ENCODE assay signal across 26 cellular contexts in the genomic region with DNA sequence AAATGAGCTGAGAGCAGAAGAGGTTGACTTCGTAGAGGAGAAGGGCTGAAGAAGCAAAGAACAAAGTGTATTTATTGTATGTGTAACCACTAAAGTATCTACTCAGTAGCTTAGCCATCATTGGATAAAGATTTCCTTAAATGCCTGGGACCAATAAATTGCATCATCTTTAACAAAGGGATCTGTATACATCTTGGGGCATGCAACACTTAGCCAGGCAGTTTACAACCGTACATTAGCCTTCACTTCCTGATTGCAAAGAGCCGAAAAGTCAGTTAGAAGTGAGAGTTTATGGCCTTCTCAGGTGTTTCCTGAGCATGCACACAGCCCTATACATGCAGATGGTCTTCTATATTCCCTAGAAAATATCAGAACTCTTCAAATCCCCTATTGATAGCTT.
A peak's percentile ranks its signal among the peaks of the same experiment; 100 is the strongest.
DNase-seq lines count a peak whose midpoint lies in the region; ATAC-seq and TF ChIP-seq lines count a peak whose summit lies in the region.
"Had no signal": no experiment of that assay in that cellular context is flagged by ENCODE, and none has a peak within 500 bp of the region (broad histone marks: within the 10 kb centered on the region; RNA-seq: fewer than 3 reads in every experiment).

No MANE protein-coding gene starts in this region.

- H3K36me3 Mint-ChIP-seq in Caco-2 (ENCODE audit: insufficient read depth, unreplicated experiment) (no peaks in the 10 kb centered on the region), memory B cell (peaks cover 17% of the 10 kb centered on the region)
- peaks cover 6% of the 10 kb centered on the region for H3K36me3 Mint-ChIP-seq in activated naive CD4-positive, alpha-beta T cell treated with anti-CD3 and anti-CD28 coated beads, Interleukin-2, amount 10 ng/mL, durations not matched to agents 7 days and 5 days

- H2AFZ ChIP-seq in IMR-90 (replicated peaks; ENCODE audit: low read length, poor library complexity) = no peak overlapping the region

- no peak overlapping the region for H2BK15ac ChIP-seq in IMR-90 (ENCODE audit: low read depth, low read length)

- no peak overlapping the region for H3K18ac ChIP-seq in IMR-90 (ENCODE audit: low read depth, low read length)

- no peak overlapping the region for H4K91ac ChIP-seq in IMR-90 (ENCODE audit: insufficient read depth, low read depth, low read length)

- H3K27ac Mint-ChIP-seq in Caco-2 (ENCODE audit: unreplicated experiment) = peak overlapping the region; percentile 77
- H3K27ac Mint-ChIP-seq in memory B cell = peak overlapping the region; percentile 63
- H3K27ac Mint-ChIP-seq in activated naive CD4-positive, alpha-beta T cell treated with anti-CD3 and anti-CD28 coated beads, Interleukin-2, amount 10 ng/mL, durations not matched to agents 7 days and 5 days = no peak overlapping the region

- TF ChIP-seq POLR2A in IMR-90 (IDR thresholded peaks at IDR 0.05; ENCODE audit: low read depth, low read length) = no peak

- no peak overlapping the region for H3K23ac ChIP-seq in IMR-90 (ENCODE audit: low read depth, low read length)

- H3K56ac ChIP-seq in IMR-90 (ENCODE audit: extremely low read depth, insufficient read depth, low read length) = no peak overlapping the region; the same call in 1 of the 2 replicates

- H3K4me1 ChIP-seq in Caco-2 = no peaks in the 10 kb centered on the region
- peaks cover 2% of the 10 kb centered on the region; the same call in 1 of the 2 replicates for H3K4me1 ChIP-seq in IMR-90 (ENCODE audit: control insufficient read depth, insufficient read depth, low read length)
- H3K4me1 ChIP-seq in colonic mucosa = no peaks in the 10 kb centered on the region
- H3K4me1 ChIP-seq in ascending aorta = no peaks in the 10 kb centered on the region
- H3K4me1 ChIP-seq: esophagus muscularis mucosa, left ventricle myocardium inferior, SJSA1, tibial artery had no signal

- H3K27ac ChIP-seq in IMR-90 (ENCODE audit: insufficient read depth, low read length) (no peak overlapping the region), colonic mucosa (no peak overlapping the region), ascending aorta (no peak overlapping the region)
- H3K27ac ChIP-seq: C4-2B, cardiac muscle cell, esophagus muscularis mucosa, left ventricle myocardium inferior, SJSA1, skin epidermis, tibial artery had no signal

- H3K27me3 ChIP-seq in Caco-2 (replicated peaks; ENCODE audit: control insufficient read depth, insufficient read depth, low read length) (no peaks in the 10 kb centered on the region), IMR-90 (ENCODE audit: control insufficient read depth, insufficient read depth, low read length) (no peaks in the 10 kb centered on the region), colonic mucosa (no peaks in the 10 kb centered on the region), ascending aorta (no peaks in the 10 kb centered on the region)
- H3K27me3 ChIP-seq: cardiac muscle cell, esophagus muscularis mucosa, SJSA1, tibial artery had no signal

- no peak for TF ChIP-seq RAD21 in IMR-90 (IDR thresholded peaks at IDR 0.05; ENCODE audit: low read length)

- no peak overlapping the region for H3K9ac ChIP-seq in IMR-90 (ENCODE audit: low read depth, low read length)
- H3K9ac ChIP-seq in colonic mucosa (ENCODE audit: low read depth in 2 of 2, low read length in 2 of 2) = no peak overlapping the region

- H2BK120ac ChIP-seq in IMR-90 (ENCODE audit: low read depth, low read length) = no peak overlapping the region

- H2AK9ac ChIP-seq in IMR-90 (replicated peaks; ENCODE audit: low read depth, low read length, poor library complexity) = no peak overlapping the region

- no peak overlapping the region for H2BK5ac ChIP-seq in IMR-90 (ENCODE audit: low read depth, low read length, poor library complexity, severe bottlenecking)

- H3K4me1 Mint-ChIP-seq in Caco-2 (ENCODE audit: low read depth, unreplicated experiment) (peaks cover 8% of the 10 kb centered on the region), memory B cell (peaks cover 36% of the 10 kb centered on the region)
- peaks cover 13% of the 10 kb centered on the region for H3K4me1 Mint-ChIP-seq in activated naive CD4-positive, alpha-beta T cell treated with anti-CD3 and anti-CD28 coated beads, Interleukin-2, amount 10 ng/mL, durations not matched to agents 7 days and 5 days

- H2BK20ac ChIP-seq in IMR-90 (ENCODE audit: low read depth, low read length) = no peak overlapping the region

- WGBS in IMR-90 (ENCODE audit: extremely low coverage in 2 of 2, insufficient read length in 1 of 2), 2 experiments = no CpG with 5 or more reads among the region's 3 CpGs

- H3K4me3 ChIP-seq in Caco-2 (ENCODE audit: low read depth, low read length) (no peak overlapping the region), IMR-90 (ENCODE audit: insufficient read depth, low read depth, low read length) (no peak overlapping the region), colonic mucosa (no peak overlapping the region), ascending aorta (no peak overlapping the region)
- H3K4me3 ChIP-seq: cardiac muscle cell, esophagus muscularis mucosa, left ventricle myocardium inferior, SJSA1, skin epidermis, tibial artery had no signal

- H3K36me3 ChIP-seq in Caco-2 (ENCODE audit: control insufficient read depth, insufficient read depth, low read length) (no peaks in the 10 kb centered on the region), IMR-90 (ENCODE audit: control insufficient read depth, insufficient read depth, low read length) (no peaks in the 10 kb centered on the region), colonic mucosa (no peaks in the 10 kb centered on the region), ascending aorta (no peaks in the 10 kb centered on the region)
- H3K36me3 ChIP-seq: cardiac muscle cell, esophagus muscularis mucosa, left ventricle myocardium inferior, SJSA1, tibial artery had no signal

- intact Hi-C loops in Caco-2 (cut with micrococcal nuclease; ENCODE audit: unreplicated experiment) = no loop called here
- intact Hi-C loops in IMR-90 (cut with micrococcal nuclease) = no loop called here
- intact Hi-C loops in colonic mucosa (cut with DNase I) = no loop called here
- intact Hi-C loops in ascending aorta (cut with DNase I) = no loop called here

- H3K9me3 Mint-ChIP-seq in Caco-2 (ENCODE audit: unreplicated experiment) = no peaks in the 10 kb centered on the region
- H3K9me3 Mint-ChIP-seq in memory B cell = no peaks in the 10 kb centered on the region
- H3K9me3 Mint-ChIP-seq in activated naive CD4-positive, alpha-beta T cell treated with anti-CD3 and anti-CD28 coated beads, Interleukin-2, amount 10 ng/mL, durations not matched to agents 7 days and 5 days = no peaks in the 10 kb centered on the region
- H3K9me3 Mint-ChIP-seq: naive thymus-derived CD8-positive, alpha-beta T cell had no signal

- CTCF ChIA-PET in Caco-2 (lab: Charles Lee) = no interaction called here
- CTCF ChIA-PET in IMR-90 (lab: Yijun Ruan, JAX) = interaction anchor here (0.7 kb wide), 1 partner anchor 1829 kb away, joined by 3 read pairs; no protein-coding TSS in a partner anchor
- CTCF ChIA-PET in activated naive CD4-positive, alpha-beta T cell treated with anti-CD3 and anti-CD28 coated beads, Interleukin-2, amount 10 ng/mL, durations not matched to agents 7 days and 5 days (lab: Charles Lee) = no interaction called here

- H4K8ac ChIP-seq in IMR-90 (ENCODE audit: low read depth in 2 of 2, low read length in 2 of 2) = no peak overlapping the region

- H3K4me3 Mint-ChIP-seq in Caco-2 (ENCODE audit: unreplicated experiment) = no peak overlapping the region
- H3K4me3 Mint-ChIP-seq in memory B cell = no peak overlapping the region
- no peak overlapping the region for H3K4me3 Mint-ChIP-seq in activated naive CD4-positive, alpha-beta T cell treated with anti-CD3 and anti-CD28 coated beads, Interleukin-2, amount 10 ng/mL, durations not matched to agents 7 days and 5 days

- H3K79me1 ChIP-seq in IMR-90 (ENCODE audit: low read depth in 1 of 2, low read length in 2 of 2) = peaks cover 4 to 6% of the 10 kb centered on the region in 2 experiments; a peak in 1 of 4 replicates

- ATAC-seq in IMR-90 (ENCODE audit: low read depth) (peak; percentile 29; the same call in 1 of the 2 replicates), memory B cell (ENCODE audit: low read depth) (no peak), GM18868 (IDR thresholded peaks at IDR 0.05; ENCODE audit: unreplicated experiment) (no peak)
- ATAC-seq: activated CD4-positive, CD25-positive, alpha-beta regulatory T cell treated with anti-CD3 and anti-CD28 coated beads, Interleukin-2, amount 50 U/mL, for 24 hours; naive thymus-derived CD8-positive, alpha-beta T cell had no signal

- H4K5ac ChIP-seq in IMR-90 (ENCODE audit: low read depth, low read length) = no peak overlapping the region

- no peak overlapping the region for H3K14ac ChIP-seq in IMR-90 (replicated peaks; ENCODE audit: low read depth, low read length)

- dilution Hi-C loops in IMR-90 (cut with HindIII; ENCODE audit: low sequenced_read_pairs, unreplicated experiment) = no loop called here

- in situ Hi-C loops in IMR-90 (cut with MboI; ENCODE audit: low sequenced_read_pairs) = no loop called here

- no peak overlapping the region for H3K4ac ChIP-seq in IMR-90 (ENCODE audit: low read depth, low read length)

- no peak overlapping the region for H2AK5ac ChIP-seq in IMR-90 (ENCODE audit: low read depth, low read length)

- H3K9me3 ChIP-seq in Caco-2 (no peaks in the 10 kb centered on the region), IMR-90 (ENCODE audit: control insufficient read depth, insufficient read depth, low read length) (no peaks in the 10 kb centered on the region), colonic mucosa (no peaks in the 10 kb centered on the region), ascending aorta (no peaks in the 10 kb centered on the region)
- H3K9me3 ChIP-seq: esophagus muscularis mucosa, left ventricle myocardium inferior, SJSA1, tibial artery had no signal

- H3K4me2 ChIP-seq in IMR-90 (ENCODE audit: low read depth, low read length) = no peak overlapping the region

- BruUV-seq in Caco-2 (replicated peaks; lab: Mats Ljungman, UMichigan) (no TSS peak), IMR-90 (replicated peaks; lab: Mats Ljungman, UMichigan) (no TSS peak)

- DNase-seq in Caco-2 (no peak), IMR-90 (peak; percentile 38), colonic mucosa (peak; percentile 19), memory B cell (ENCODE audit: low spot score in 2 of 2) (no peak), Ammon's horn (ENCODE audit: low spot score) (no peak), ascending aorta (ENCODE audit: low spot score in 2 of 2) (no peak)
- no peak for DNase-seq in activated naive CD4-positive, alpha-beta T cell treated with anti-CD3 and anti-CD28 coated beads, Interleukin-2, amount 10 ng/mL, durations not matched to agents 7 days and 5 days
- DNase-seq: activated CD4-positive, alpha-beta T cell treated with anti-CD3 and anti-CD28 coated beads, Interleukin-2, amount 50 U/mL, for 48 hours; activated naive CD4-positive, alpha-beta T cell treated with anti-CD3 and anti-CD28 coated beads, Interleukin-2, amount 50 U/mL, for 16 hours; anterior cingulate cortex; EL; left ventricle myocardium inferior; midbrain; naive thymus-derived CD8-positive, alpha-beta T cell; NCI-H1092 treated with DMSO at 0.1 percent for 48 hours; NCI-H2029; NCI-H2227 treated with DMSO at 0.1 percent for 48 hours; T-helper 1 cell; tibial artery had no signal

- POLR2A ChIA-PET in Caco-2 (lab: Charles Lee) = interaction anchor here (0.5 kb wide), 1 partner anchor 23 kb away, joined by 3 read pairs; no protein-coding TSS in a partner anchor
- POLR2A ChIA-PET in IMR-90 (lab: Charles Lee; ENCODE audit: unreplicated experiment) = no interaction called here

- TF ChIP-seq CTCF in Caco-2 (IDR thresholded peaks at IDR 0.05; ENCODE audit: insufficient read depth in 1 of 2, low read depth in 1 of 2, low read length in 1 of 2, severe bottlenecking in 1 of 2, unreplicated experiment in 1 of 2) = no peak
- TF ChIP-seq CTCF in IMR-90 (conservative IDR thresholded peaks at IDR 0.05; ENCODE audit: low read depth, low read length) = no peak
- no peak for TF ChIP-seq CTCF in colonic mucosa (IDR thresholded peaks at IDR 0.05)
- TF ChIP-seq CTCF in ascending aorta (IDR thresholded peaks at IDR 0.05) = no peak

- no peaks in the 10 kb centered on the region for H3K9me1 ChIP-seq in IMR-90 (ENCODE audit: insufficient read depth, low read length)

- H3K27me3 Mint-ChIP-seq in Caco-2 (ENCODE audit: insufficient read depth, unreplicated experiment) (no peaks in the 10 kb centered on the region), memory B cell (no peaks in the 10 kb centered on the region)
- no peaks in the 10 kb centered on the region for H3K27me3 Mint-ChIP-seq in activated naive CD4-positive, alpha-beta T cell treated with anti-CD3 and anti-CD28 coated beads, Interleukin-2, amount 10 ng/mL, durations not matched to agents 7 days and 5 days
- H3K27me3 Mint-ChIP-seq: naive thymus-derived CD8-positive, alpha-beta T cell had no signal

- no peaks in the 10 kb centered on the region for H4K20me1 ChIP-seq in IMR-90 (ENCODE audit: insufficient read depth, low read length)

Comparison
In these comparisons a context has a peak if more than half of its experiments do, and no peak if none do; other contexts are left out.
1. DNase-seq: peak in IMR-90 (single experiment) and colonic mucosa (single experiment); none in Caco-2 (0 of 2), memory B cell (0 of 2), Ammon's horn (single experiment), ascending aorta (0 of 2) and activated naive CD4-positive, alpha-beta T cell treated with anti-CD3 and anti-CD28 coated beads, Interleukin-2, amount 10 ng/mL, durations not matched to agents 7 days and 5 days (single experiment).